35 cellular contexts compared by ENCODE assay signal in the genomic region with DNA sequence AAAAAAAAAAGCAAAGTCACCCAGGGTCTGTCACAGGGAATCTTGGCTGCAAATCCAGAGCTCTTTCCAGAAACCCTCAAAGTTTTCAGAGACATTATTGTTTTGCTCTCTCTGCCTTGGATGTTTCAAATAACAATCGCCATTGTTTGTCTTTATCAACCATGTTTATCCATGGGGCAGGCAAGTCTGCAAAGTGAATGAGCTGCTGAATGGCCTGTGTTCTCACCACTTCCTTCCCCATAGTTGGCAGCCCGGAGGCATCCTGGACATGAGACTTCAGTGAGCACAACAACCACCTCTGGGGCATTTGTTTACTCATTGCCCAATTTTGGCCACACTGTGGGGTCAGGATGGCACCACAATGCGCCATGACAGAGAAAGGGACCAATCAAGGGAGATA. TPM values are rescaled to one million over a fixed set of nuclear protein-coding genes. Genes with fewer than 3 reads are reported as not detected.
DNase-seq lines count a peak whose midpoint lies in the region; ATAC-seq and TF ChIP-seq lines count a peak whose summit lies in the region.
"Had no signal": no experiment of that assay in that cellular context is flagged by ENCODE, and none has a peak within 500 bp of the region (broad histone marks: within the 10 kb centered on the region; RNA-seq: fewer than 3 reads in every experiment).

No MANE protein-coding gene starts in this region.

- H3K27ac Mint-ChIP-seq in endodermal cell = peak overlapping the region; percentile 6
- H3K27ac Mint-ChIP-seq: activated B cell treated with CpG ODN at 0.5 μM for 24 hours; activated naive CD8-positive, alpha-beta T cell treated with anti-CD3 and anti-CD28 coated beads, Interleukin-2, amount 10 ng/mL, durations not matched to agents 7 days and 5 days; stimulated activated naive CD8-positive, alpha-beta T cell treated with anti-CD3 and anti-CD28 coated beads, Interleukin-15, Interleukin-2, amounts not matched to agents 100 ng/mL and 50 ng/mL, for 24 hours had no signal

- H3K27me3 ChIP-seq in endodermal cell (ENCODE audit: control insufficient read depth, insufficient read depth, low read length, poor library complexity, severe bottlenecking) (no peaks in the 10 kb centered on the region), right lobe of liver (no peaks in the 10 kb centered on the region), testis (no peaks in the 10 kb centered on the region)
- H3K27me3 ChIP-seq: cardiac muscle cell, colonic mucosa, MG63, right atrium auricular region, vagina had no signal

- 88 to 90% methylated on average over 3 of the region's 3 CpGs for WGBS in endodermal cell (ENCODE audit: insufficient coverage in 1 of 2, insufficient read length in 1 of 2), 2 experiments
- WGBS in right lobe of liver (ENCODE audit: insufficient coverage, low coverage, low lambda C conversion rate, missing lambda C conversion rate) = 36% methylated on average over 2 of the region's 3 CpGs
- WGBS in testis, 2 donors = 54 to 81% methylated on average over 3 of the region's 3 CpGs

- H3K27ac ChIP-seq in endodermal cell (ENCODE audit: low read depth, low read length) (no peak overlapping the region), right lobe of liver (no peak overlapping the region), testis (no peak overlapping the region)
- H3K27ac ChIP-seq: cardiac muscle cell, colonic mucosa, esophagus muscularis mucosa, parathyroid adenoma, right atrium auricular region, spleen, tibial artery, vagina had no signal

- H3K9me3 ChIP-seq in endodermal cell (ENCODE audit: control insufficient read depth, low read length) = peaks cover 7% of the 10 kb centered on the region
- H3K9me3 ChIP-seq in right lobe of liver = no peaks in the 10 kb centered on the region
- H3K9me3 ChIP-seq in testis = no peaks in the 10 kb centered on the region
- H3K9me3 ChIP-seq: colonic mucosa, vagina had no signal

- no peak overlapping the region for H3K9ac ChIP-seq in endodermal cell (ENCODE audit: extremely low read depth, low read length, poor library complexity, severe bottlenecking)
- H3K9ac ChIP-seq: parathyroid adenoma had no signal

- peak; percentile 18 to 63 (median 50) for ATAC-seq in right lobe of liver
- no peak for ATAC-seq in GM19467 (IDR thresholded peaks at IDR 0.05; ENCODE audit: unreplicated experiment)
- ATAC-seq: GM12878 had no signal

- no peaks in the 10 kb centered on the region for H3K4me1 ChIP-seq in endodermal cell (ENCODE audit: control insufficient read depth, insufficient read depth, low read length)
- H3K4me1 ChIP-seq in right lobe of liver = no peaks in the 10 kb centered on the region
- no peaks in the 10 kb centered on the region for H3K4me1 ChIP-seq in testis
- H3K4me1 ChIP-seq: colonic mucosa, parathyroid adenoma, right atrium auricular region had no signal

- peaks cover 3% of the 10 kb centered on the region for H3K4me1 Mint-ChIP-seq in endodermal cell
- H3K4me1 Mint-ChIP-seq: activated B cell treated with CpG ODN at 0.5 μM for 24 hours had no signal

- H3K36me3 ChIP-seq in endodermal cell (ENCODE audit: control insufficient read depth, insufficient read depth, low read length) (no peaks in the 10 kb centered on the region), right lobe of liver (no peaks in the 10 kb centered on the region), testis (ENCODE audit: low read depth, missing control alignments) (no peaks in the 10 kb centered on the region)
- H3K36me3 ChIP-seq: cardiac muscle cell, colonic mucosa, esophagus muscularis mucosa, MG63, right atrium auricular region, spleen, tibial artery, vagina had no signal

- intact Hi-C loops in right lobe of liver (cut with DNase I) = no loop called here
- intact Hi-C loops in testis (cut with DNase I; ENCODE audit: low total_unique reads) = no loop called here

- H3K4me3 Mint-ChIP-seq in endodermal cell = no peak overlapping the region
- H3K4me3 Mint-ChIP-seq: activated B cell treated with CpG ODN at 0.5 μM for 24 hours; activated naive CD8-positive, alpha-beta T cell treated with anti-CD3 and anti-CD28 coated beads, Interleukin-2, amount 10 ng/mL, durations not matched to agents 7 days and 5 days; H9; stimulated activated naive CD8-positive, alpha-beta T cell treated with anti-CD3 and anti-CD28 coated beads, Interleukin-15, Interleukin-2, amounts not matched to agents 100 ng/mL and 50 ng/mL, for 24 hours had no signal

- H3K27me3 Mint-ChIP-seq in endodermal cell (ENCODE audit: insufficient read depth) = peaks cover 5% of the 10 kb centered on the region

- DNase-seq in NB4 (ENCODE audit: low read depth) = peak; percentile 27
- no peak for DNase-seq in endodermal cell
- no peak for DNase-seq in right lobe of liver
- peak; percentile 30 for DNase-seq in testis
- no peak for DNase-seq in iPS-NIHi11 (ENCODE audit: low spot score)
- DNase-seq in NOMO-1 (lab: John Stamatoyannopoulos, UW; ENCODE audit: unreplicated experiment in 2 of 2) = no peak
- DNase-seq: activated B cell treated with CpG ODN at 0.5 μM for 24 hours; activated CD4-positive, alpha-beta T cell treated with anti-CD3 and anti-CD28 coated beads, Interleukin-2, amount 50 U/mL, for 1 hour; activated gamma-delta T cell treated with Interleukin-2 at 50 U/mL for 16 hours; activated naive CD8-positive, alpha-beta T cell treated with anti-CD3 and anti-CD28 coated beads, Interleukin-2, amount 10 ng/mL, durations not matched to agents 7 days and 5 days; activated T-cell treated with anti-CD3 and anti-CD28 coated beads, Interleukin-2, amount 50 U/mL, for 48 hours; aorta; colonic mucosa; effector memory CD4-positive, alpha-beta T cell; H9; KBM-7; left cardiac atrium; mammary epithelial cell; MG63; NCI-H1436; NCI-H2081 treated with DMSO at 0.1 percent for 48 hours; NCI-H2227 treated with DMSO at 0.1 percent for 48 hours; SHP77; spleen; stimulated activated CD8-positive, alpha-beta memory T cell treated with anti-CD3 and anti-CD28 coated beads, Interleukin-4, amount 100 ng/mL, for 48 hours; SW 1271; tibial artery had no signal

- no peaks in the 10 kb centered on the region for H3K36me3 Mint-ChIP-seq in endodermal cell (ENCODE audit: low read depth)
- H3K36me3 Mint-ChIP-seq: activated naive CD8-positive, alpha-beta T cell treated with anti-CD3 and anti-CD28 coated beads, Interleukin-2, amount 10 ng/mL, durations not matched to agents 7 days and 5 days had no signal

- TF ChIP-seq POLR2A in NB4 (IDR thresholded peaks at IDR 0.05; ENCODE audit: extremely low read depth, insufficient read length) (no peak), right lobe of liver (IDR thresholded peaks at IDR 0.05) (no peak), testis (IDR thresholded peaks at IDR 0.05) (no peak)

- no peak overlapping the region for H3K4me3 ChIP-seq in NB4 (ENCODE audit: low read depth, low read length)
- no peak overlapping the region for H3K4me3 ChIP-seq in endodermal cell (ENCODE audit: low read length)
- no peak overlapping the region for H3K4me3 ChIP-seq in right lobe of liver
- no peak overlapping the region for H3K4me3 ChIP-seq in testis
- H3K4me3 ChIP-seq: cardiac muscle cell, colonic mucosa, esophagus muscularis mucosa, GM12878, MG63, right atrium auricular region, spleen, tibial artery, vagina had no signal

- TF ChIP-seq CTCF in NB4 (IDR thresholded peaks at IDR 0.05; ENCODE audit: low read depth, low read length) (no peak), endodermal cell (conservative IDR thresholded peaks at IDR 0.05) (no peak), right lobe of liver (IDR thresholded peaks at IDR 0.05) (no peak), testis (IDR thresholded peaks at IDR 0.05) (no peak)

- H3K9me3 Mint-ChIP-seq in endodermal cell = peaks cover 9% of the 10 kb centered on the region

RNA-seq across cellular contexts. Expression of a gene that starts 53.1 kb away (rescaled TPM):
- total RNA-seq in endodermal cell (100 to 1,000 TPM; 114 to 140 TPM), right lobe of liver (10 to 100 TPM; 46.8 to 55.8 (median 49.1) TPM), testis (100 to 1,000 TPM; 159 to 173 TPM)
- polyA plus RNA-seq in endodermal cell (2013, experiment 1 of 2) = 101 TPM
- 95.6 TPM for polyA plus RNA-seq in endodermal cell (2013, experiment 2 of 2)
- 172 TPM for polyA plus RNA-seq in testis (ENCODE audit: insufficient read depth, low read depth, low replicate concordance)

Comparison
In these comparisons a context has a peak if more than half of its experiments do, and no peak if none do; other contexts are left out.
1. DNase-seq: peak in NB4 (single experiment) and testis (single experiment); none in endodermal cell (single experiment), right lobe of liver (0 of 3), iPS-NIHi11 (single experiment) and NOMO-1 (0 of 2).